Comparison of ENCODE assay signal across 18 cellular contexts in the genomic region with DNA sequence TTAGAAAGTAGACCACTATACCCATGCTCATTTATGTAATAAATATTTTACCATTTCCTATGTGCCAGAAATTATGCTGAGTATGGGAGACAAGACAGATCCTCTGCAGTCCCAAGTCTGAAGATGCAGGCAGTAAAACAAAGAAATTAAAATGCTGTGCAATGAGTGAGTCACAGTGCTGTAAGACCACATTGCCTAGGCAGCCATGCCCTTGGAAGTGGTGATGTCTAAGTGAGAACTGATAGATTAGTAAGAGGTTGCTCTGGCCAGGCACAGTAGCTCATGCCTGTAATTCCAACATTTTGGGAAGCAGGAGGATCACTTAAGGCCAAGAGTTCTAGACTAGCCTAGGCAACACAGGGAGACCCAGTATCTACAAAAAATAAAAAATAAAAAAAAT.
"Had no signal": no experiment of that assay in that cellular context is flagged by ENCODE, and none has a peak within 500 bp of the region (broad histone marks: within the 10 kb centered on the region; RNA-seq: fewer than 3 reads in every experiment).

No MANE protein-coding gene starts in this region.

- H3K27ac Mint-ChIP-seq: activated naive CD4-positive, alpha-beta T cell treated with anti-CD3 and anti-CD28 coated beads, Interleukin-2, amount 50 U/mL, for 72 hours; mesothelial cell of epicardium; neural progenitor cell; WTC11 had no signal

- H3K9me3 Mint-ChIP-seq: activated naive CD4-positive, alpha-beta T cell treated with anti-CD3 and anti-CD28 coated beads, Interleukin-2, amount 50 U/mL, for 72 hours; neural progenitor cell had no signal

- H3K27ac ChIP-seq: breast epithelium, coronary artery, neural progenitor cell, sigmoid colon, upper lobe of right lung had no signal

- H3K4me3 ChIP-seq: breast epithelium, coronary artery, lung, neural progenitor cell, sigmoid colon, upper lobe of right lung had no signal

- H3K36me3 Mint-ChIP-seq: activated naive CD4-positive, alpha-beta T cell treated with anti-CD3 and anti-CD28 coated beads, Interleukin-2, amount 50 U/mL, for 72 hours; mesothelial cell of epicardium; naive thymus-derived CD8-positive, alpha-beta T cell; neural progenitor cell; WTC11 had no signal

- ATAC-seq: activated naive CD4-positive, alpha-beta T cell treated with anti-CD3 and anti-CD28 coated beads, Interleukin-2, amount 50 U/mL, for 72 hours; left colon; naive thymus-derived CD8-positive, alpha-beta T cell; upper lobe of right lung; WTC11 had no signal

- H3K4me1 ChIP-seq: breast epithelium, neural progenitor cell, upper lobe of right lung had no signal

- FAIRE-seq: astrocyte had no signal

- H3K4me3 Mint-ChIP-seq: mesothelial cell of epicardium; naive thymus-derived CD8-positive, alpha-beta T cell; neural progenitor cell; WTC11 had no signal

- H3K4me1 Mint-ChIP-seq: mesothelial cell of epicardium; naive thymus-derived CD8-positive, alpha-beta T cell; neural progenitor cell; WTC11 had no signal

- H3K27me3 ChIP-seq: breast epithelium, neural progenitor cell, sigmoid colon, upper lobe of right lung had no signal

- H3K36me3 ChIP-seq: breast epithelium, neural progenitor cell, sigmoid colon, upper lobe of right lung had no signal

- DNase-seq: activated T-cell treated with anti-CD3 and anti-CD28 coated beads, Interleukin-2, amount 50 U/mL, for 1 hour; foreskin melanocyte; left colon; naive thymus-derived CD8-positive, alpha-beta T cell; posterior cingulate gyrus; sigmoid colon; stimulated activated CD4-positive, alpha-beta T cell treated with anti-CD3 and anti-CD28 coated beads, Interleukin-4, amount 100 ng/mL, for 24 hours; stimulated activated naive CD4-positive, alpha-beta T cell treated with Interleukin-2 at 50 U/mL for 16 hours; T-helper 1 cell; upper lobe of right lung had no signal

- H3K9me3 ChIP-seq: breast epithelium, sigmoid colon, upper lobe of right lung had no signal
